In genomic region chr1:63327417-63328139, GRCh38 we compare ENCODE assay signal across 8 cellular contexts. TPM values are rescaled to one million over a fixed set of nuclear protein-coding genes. Genes with fewer than 3 reads are reported as not detected.
DNase-seq lines count a peak whose midpoint lies in the region; ATAC-seq and TF ChIP-seq lines count a peak whose summit lies in the region.

No MANE protein-coding gene starts in this region.

- H3K27ac Mint-ChIP-seq in activated naive CD4-positive, alpha-beta T cell treated with anti-CD3 and anti-CD28 coated beads for 36 hours: no peak overlapping the region

- H3K36me3 Mint-ChIP-seq in activated naive CD4-positive, alpha-beta T cell treated with anti-CD3 and anti-CD28 coated beads for 36 hours (ENCODE audit: low read depth): no peaks in the 10 kb centered on the region

- TF ChIP-seq CTCF in HFF-Myc (IDR thresholded peaks at IDR 0.05; ENCODE audit: low read depth, low read length, missing control alignments): peak; percentile 80
- peak in 8 of 9 donors; percentile 46 to 73 (median 65) for TF ChIP-seq CTCF in heart right ventricle (IDR thresholded peaks at IDR 0.05)

- CTCF ChIA-PET in activated naive CD4-positive, alpha-beta T cell treated with anti-CD3 and anti-CD28 coated beads for 36 hours (lab: Charles Lee): interaction anchor here (0.6 to 2.1 kb wide), 5 partner anchors 9 to 109 kb away, joined by 3 to 12 read pairs (median 3); no protein-coding TSS in a partner anchor

- intact Hi-C loops in activated naive CD4-positive, alpha-beta T cell treated with anti-CD3 and anti-CD28 coated beads for 36 hours (cut with micrococcal nuclease): loop anchor here (1.0 to 10.0 kb wide), 6 partner anchors 9 to 543 kb away; partner anchors contain the start of genes ATG4C and ROR1
- intact Hi-C loops in heart right ventricle (cut with DNase I) (no loop called here), sciatic nerve (cut with DNase I) (no loop called here)

- H3K4me3 Mint-ChIP-seq in activated naive CD4-positive, alpha-beta T cell treated with anti-CD3 and anti-CD28 coated beads for 36 hours: no peak overlapping the region

- DNase-seq in activated T-cell treated with anti-CD3 and anti-CD28 coated beads for 48 hours (ENCODE audit: low read depth) (peak; percentile 56), activated T-cell treated with anti-CD3 and anti-CD28 coated beads for 4 hours (no peak), HFF-Myc (ENCODE audit: extremely low read depth, low read depth) (peak; percentile 42), NCI-H2227 treated with DMSO at 0.1 percent for 48 hours (lab: John Stamatoyannopoulos, UW) (peak; percentile 46), heart right ventricle (peak in 1 of 2 donors; percentile 50), sciatic nerve (ENCODE audit: low spot score) (peak; percentile 88)
- peak; percentile 74 for DNase-seq in activated naive CD4-positive, alpha-beta T cell treated with anti-CD3 and anti-CD28 coated beads for 36 hours

- H3K9me3 ChIP-seq in heart right ventricle: no peaks in the 10 kb centered on the region

- no peak overlapping the region for H3K4me3 ChIP-seq in HFF-Myc (replicated peaks; ENCODE audit: low read depth, low read length)
- peak overlapping the region in 1 of 10 donors; percentile 8 for H3K4me3 ChIP-seq in heart right ventricle

- peak overlapping the region in 1 of 10 donors; percentile 1 for H3K27ac ChIP-seq in heart right ventricle

- H3K36me3 ChIP-seq in heart right ventricle: peaks cover 0 to 7% (median 0%) of the 10 kb centered on the region in 9 donors

- peak in 7 of 8 donors; percentile 37 to 75 (median 62) for ATAC-seq in heart right ventricle
- ATAC-seq in sciatic nerve: peak; percentile 83
- ATAC-seq in GM18870 (IDR thresholded peaks at IDR 0.05; ENCODE audit: unreplicated experiment): no peak

- H3K9me3 Mint-ChIP-seq in activated naive CD4-positive, alpha-beta T cell treated with anti-CD3 and anti-CD28 coated beads for 36 hours: no peaks in the 10 kb centered on the region

- peaks cover 0 to 54% (median 12%) of the 10 kb centered on the region in 9 donors for H3K4me1 ChIP-seq in heart right ventricle

- H3K27me3 ChIP-seq in heart right ventricle: peaks cover 74 to 100% (median 100%) of the 10 kb centered on the region in 7 donors

- H3K27me3 Mint-ChIP-seq in activated naive CD4-positive, alpha-beta T cell treated with anti-CD3 and anti-CD28 coated beads for 36 hours (ENCODE audit: low read depth): peaks cover 68% of the 10 kb centered on the region

- H3K4me1 Mint-ChIP-seq in activated naive CD4-positive, alpha-beta T cell treated with anti-CD3 and anti-CD28 coated beads for 36 hours (ENCODE audit: low read depth): peaks cover 26% of the 10 kb centered on the region

- WGBS in heart right ventricle, 2 donors: 4 to 7% methylated on average over 26 of the region's 26 CpGs

RNA-seq across cellular contexts. Expression of gene FOXD3, which starts 5.2 kb away (rescaled TPM):
- not detected for total RNA-seq in activated naive CD4-positive, alpha-beta T cell treated with anti-CD3 and anti-CD28 coated beads for 36 hours
- total RNA-seq in heart right ventricle (under 1 TPM in 5 of 10 donors, not detected in 5; 0.12 to 0.66 (median 0.33) TPM), sciatic nerve (49.9 TPM)
- polyA plus RNA-seq in heart right ventricle: under 1 TPM; 0.14 to 0.22 TPM

RNA-seq across cellular contexts. Expression of gene ALG6, which starts 39.8 kb away (rescaled TPM):
- 10 to 100 TPM; 11.0 to 13.5 TPM for total RNA-seq in activated naive CD4-positive, alpha-beta T cell treated with anti-CD3 and anti-CD28 coated beads for 36 hours
- total RNA-seq in heart right ventricle (1 to 10 TPM; 3.3 to 5.8 (median 3.9) TPM), sciatic nerve (19.5 TPM)
- polyA plus RNA-seq in heart right ventricle: 10 to 100 TPM in 1 of 2 donors, 1 to 10 TPM in 1; 5.2 to 20.8 TPM

Comparison
In these comparisons a context has a peak if more than half of its experiments do, and no peak if none do; other contexts are left out.
1. RNA of gene FOXD3, which starts 5.2 kb away (total RNA-seq): 49.9 TPM in sciatic nerve (single experiment); 0.12 to 0.66 TPM in heart right ventricle and not detected in activated naive CD4-positive, alpha-beta T cell treated with anti-CD3 and anti-CD28 coated beads for 36 hours; every median in the first group is over 10 times any median in the second.